ENCODE assay signal across 16 cellular contexts in genomic region chr4:105057370-105058096, GRCh38.
DNase-seq lines count a peak whose midpoint lies in the region; ATAC-seq lines count a peak whose summit lies in the region.
"Had no signal": no experiment of that assay in that cellular context is flagged by ENCODE, and none has a peak within 500 bp of the region (broad histone marks: within the 10 kb centered on the region; RNA-seq: fewer than 3 reads in every experiment).

No MANE protein-coding gene starts in this region.

- peak overlapping the region; percentile 2 to 63 for H3K4me3 Mint-ChIP-seq in activated T-cell treated with anti-CD3 and anti-CD28 coated beads, Interleukin-2, amount 50 U/mL, for 72 hours
- H3K4me3 Mint-ChIP-seq in stimulated activated naive B cell treated with anti-CD40 and anti-IgM and Interleukin-4, amounts not matched to agents 10 μg/mL and 1 μg/mL and 100 μg/mL, for 72 hours: no peak overlapping the region
- H3K4me3 Mint-ChIP-seq: H9 had no signal

- no peak for DNase-seq in activated T-cell treated with anti-CD3 and anti-CD28 coated beads, Interleukin-2, amount 50 U/mL, for 72 hours
- DNase-seq in activated T-cell treated with anti-CD3 and anti-CD28 coated beads, Interleukin-2, amount 50 U/mL, for 1 hour: no peak
- peak; percentile 9 for DNase-seq in UCSD-AML1 (lab: John Stamatoyannopoulos, UW; ENCODE audit: unreplicated experiment)
- DNase-seq in stimulated activated naive B cell treated with anti-CD40 and anti-IgM and Interleukin-4, amounts not matched to agents 10 μg/mL and 1 μg/mL and 100 μg/mL, for 72 hours: no peak
- DNase-seq in activated CD4-positive, CD25-positive, alpha-beta regulatory T cell treated with anti-CD3 and anti-CD28 coated beads, Interleukin-2, amount 50 U/mL, for 72 hours: no peak
- DNase-seq in kidney tubule cell (ENCODE audit: low spot score): no peak
- DNase-seq: activated naive CD4-positive, alpha-beta T cell treated with anti-CD3 and anti-CD28 coated beads, Interleukin-2, amount 50 U/mL, for 16 hours; DND-41; dorsolateral prefrontal cortex; H9; NCI-H1694; transverse colon; WERI-Rb-1 had no signal

- no peak for ATAC-seq in activated T-cell treated with anti-CD3 and anti-CD28 coated beads, Interleukin-2, amount 50 U/mL, for 72 hours (replicated peaks in 1 of 2)
- ATAC-seq in HG03354 (IDR thresholded peaks at IDR 0.05; ENCODE audit: poor library complexity, severe bottlenecking, unreplicated experiment) (peak; percentile 13), HG02885 (IDR thresholded peaks at IDR 0.05; ENCODE audit: poor library complexity, unreplicated experiment) (no peak)
- no peak for ATAC-seq in stimulated activated naive B cell treated with anti-CD40 and anti-IgM and Interleukin-4, amounts not matched to agents 10 μg/mL and 1 μg/mL and 100 μg/mL, for 72 hours (replicated peaks)
- ATAC-seq: A549 had no signal

- H3K36me3 Mint-ChIP-seq in activated T-cell treated with anti-CD3 and anti-CD28 coated beads, Interleukin-2, amount 50 U/mL, for 72 hours (ENCODE audit: insufficient read depth in 2 of 2): peaks cover 2 to 4% of the 10 kb centered on the region in 2 donors
- peaks cover under 1 to 2% of the 10 kb centered on the region in 2 donors for H3K36me3 Mint-ChIP-seq in stimulated activated naive B cell treated with anti-CD40 and anti-IgM and Interleukin-4, amounts not matched to agents 10 μg/mL and 1 μg/mL and 100 μg/mL, for 72 hours

- H3K27me3 Mint-ChIP-seq in activated T-cell treated with anti-CD3 and anti-CD28 coated beads, Interleukin-2, amount 50 U/mL, for 72 hours (ENCODE audit: low read depth): peaks cover 10% of the 10 kb centered on the region
- peaks cover 0 to 5% of the 10 kb centered on the region in 2 donors for H3K27me3 Mint-ChIP-seq in stimulated activated naive B cell treated with anti-CD40 and anti-IgM and Interleukin-4, amounts not matched to agents 10 μg/mL and 1 μg/mL and 100 μg/mL, for 72 hours

- H3K9me3 Mint-ChIP-seq in activated T-cell treated with anti-CD3 and anti-CD28 coated beads, Interleukin-2, amount 50 U/mL, for 72 hours: peaks cover 4 to 6% of the 10 kb centered on the region in 2 donors
- H3K9me3 Mint-ChIP-seq in stimulated activated naive B cell treated with anti-CD40 and anti-IgM and Interleukin-4, amounts not matched to agents 10 μg/mL and 1 μg/mL and 100 μg/mL, for 72 hours: peaks cover 2 to 4% of the 10 kb centered on the region in 2 donors

- peaks cover 50% of the 10 kb centered on the region for H3K4me1 Mint-ChIP-seq in activated T-cell treated with anti-CD3 and anti-CD28 coated beads, Interleukin-2, amount 50 U/mL, for 72 hours (ENCODE audit: low read depth)
- peaks cover 26 to 47% of the 10 kb centered on the region in 2 donors for H3K4me1 Mint-ChIP-seq in stimulated activated naive B cell treated with anti-CD40 and anti-IgM and Interleukin-4, amounts not matched to agents 10 μg/mL and 1 μg/mL and 100 μg/mL, for 72 hours

- no peak overlapping the region for H3K27ac Mint-ChIP-seq in activated T-cell treated with anti-CD3 and anti-CD28 coated beads, Interleukin-2, amount 50 U/mL, for 72 hours
- H3K27ac Mint-ChIP-seq in stimulated activated naive B cell treated with anti-CD40 and anti-IgM and Interleukin-4, amounts not matched to agents 10 μg/mL and 1 μg/mL and 100 μg/mL, for 72 hours: peak overlapping the region; percentile 9
- H3K27ac Mint-ChIP-seq: H9 had no signal

Comparison
In these comparisons a context has a peak if more than half of its experiments do, and no peak if none do; other contexts are left out.
1. H3K4me3 Mint-ChIP-seq: peak in activated T-cell treated with anti-CD3 and anti-CD28 coated beads, Interleukin-2, amount 50 U/mL, for 72 hours (2 of 2); none in stimulated activated naive B cell treated with anti-CD40 and anti-IgM and Interleukin-4, amounts not matched to agents 10 μg/mL and 1 μg/mL and 100 μg/mL, for 72 hours (0 of 2).